8 cellular contexts compared by ENCODE assay signal in the genomic region with DNA sequence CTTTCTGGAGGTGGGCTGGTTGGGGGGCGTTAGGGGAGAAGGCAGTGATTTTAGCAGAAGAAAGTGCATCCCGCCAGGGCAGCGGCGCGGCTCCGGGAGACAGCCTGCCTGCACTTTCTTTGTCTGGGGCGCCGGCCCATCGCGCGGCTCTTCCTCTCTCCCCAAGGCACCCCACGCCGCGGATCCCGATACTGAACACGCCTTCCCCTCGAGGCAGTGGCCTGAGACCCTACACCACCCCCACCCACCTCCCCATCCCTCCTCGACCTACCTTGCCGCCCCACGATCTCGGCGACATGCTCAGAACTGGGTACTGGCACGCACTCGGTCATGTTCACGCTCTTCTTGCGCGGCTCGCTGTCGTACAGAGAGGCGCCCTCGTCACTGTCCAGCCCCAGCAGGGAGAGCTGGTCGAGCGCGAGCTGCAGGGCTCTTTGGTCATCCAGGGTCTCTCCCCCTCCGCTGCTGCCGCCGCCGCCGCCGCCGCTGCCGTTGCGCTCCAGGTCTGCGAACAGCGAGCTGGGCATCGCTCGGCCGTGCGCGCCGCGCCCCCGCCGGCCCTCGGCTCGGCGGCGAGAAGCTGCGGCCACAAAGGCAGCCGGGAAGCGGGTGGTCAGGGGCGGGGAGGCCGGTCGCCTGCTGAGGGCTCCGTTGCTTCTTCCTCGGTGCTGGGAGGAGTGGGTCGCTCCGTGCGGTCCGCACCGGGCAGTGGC. TPM values are rescaled to one million over a fixed set of nuclear protein-coding genes. Genes with fewer than 3 reads are reported as not detected.
DNase-seq lines count a peak whose midpoint lies in the region; ATAC-seq and TF ChIP-seq lines count a peak whose summit lies in the region.

No MANE protein-coding gene starts in this region.

- no peak for TF ChIP-seq CTCF in breast epithelium (IDR thresholded peaks at IDR 0.05)

- DNase-seq in SIG-M5 treated with dmso at 0.1 percent for 504 hours (lab: John Stamatoyannopoulos, UW; ENCODE audit: unreplicated experiment) (peak; percentile 43), SIG-M5 (lab: John Stamatoyannopoulos, UW) (no peak), SJSA1 (ENCODE audit: low read depth in 1 of 2, low spot score in 2 of 2) (peak; percentile 58 to 80), breast epithelium (ENCODE audit: low spot score in 2 of 2) (no peak), inferior parietal cortex (ENCODE audit: extremely low spot score) (peak; percentile 47), DMS153 (lab: John Stamatoyannopoulos, UW) (no peak)

- H3K9me3 ChIP-seq in SJSA1 (replicated peaks) (peaks cover 5% of the 10 kb centered on the region; the same call in 1 of the 2 replicates), breast epithelium (no peaks in the 10 kb centered on the region), skeletal muscle tissue (ENCODE audit: control insufficient read depth in 3 of 3, low read length in 3 of 3) (no peaks in the 10 kb centered on the region)

- peaks cover 47% of the 10 kb centered on the region for H3K36me3 ChIP-seq in SJSA1
- no peaks in the 10 kb centered on the region for H3K36me3 ChIP-seq in breast epithelium
- peaks cover 0 to 2% (median 0%) of the 10 kb centered on the region in 3 donors for H3K36me3 ChIP-seq in skeletal muscle tissue (ENCODE audit: control insufficient read depth in 3 of 3, insufficient read depth in 3 of 3, low read length in 3 of 3)

- no peak for TF ChIP-seq POLR2A in breast epithelium (IDR thresholded peaks at IDR 0.05)

- H3K27ac ChIP-seq in SJSA1 (peak overlapping the region; percentile 72), breast epithelium (peak overlapping the region; percentile 85 to 91), skeletal muscle tissue (ENCODE audit: low read depth, low read length) (peak overlapping the region; percentile 75)

- peak; percentile 4 for ATAC-seq in HG02970 (IDR thresholded peaks at IDR 0.05; ENCODE audit: low FRiP score, unreplicated experiment)

- H3K9ac ChIP-seq in skeletal muscle tissue (ENCODE audit: low read depth in 1 of 3, low read length in 3 of 3) = peak overlapping the region; percentile 61 to 74 (median 62)

- H3K4me1 ChIP-seq in SJSA1 (replicated peaks) (peaks cover 29% of the 10 kb centered on the region), breast epithelium (no peaks in the 10 kb centered on the region), skeletal muscle tissue (ENCODE audit: control insufficient read depth in 3 of 3, insufficient read depth in 3 of 3, low read length in 3 of 3) (peaks cover 20 to 26% (median 25%) of the 10 kb centered on the region in 3 donors)

- H3K4me3 ChIP-seq in SJSA1 (peak overlapping the region; percentile 98), breast epithelium (peak overlapping the region; percentile 73 to 88 (median 78)), skeletal muscle tissue (ENCODE audit: low read length in 3 of 3) (peak overlapping the region; percentile 74 to 87 (median 82))

- intact Hi-C loops in breast epithelium (cut with DNase I; ENCODE audit: low total_unique reads) = no loop called here

- H3K27me3 ChIP-seq in SJSA1 (replicated peaks) = no peaks in the 10 kb centered on the region
- no peaks in the 10 kb centered on the region for H3K27me3 ChIP-seq in breast epithelium
- peaks cover 0 to 8% (median 4%) of the 10 kb centered on the region in 3 donors for H3K27me3 ChIP-seq in skeletal muscle tissue (ENCODE audit: control insufficient read depth in 3 of 3, insufficient read depth in 3 of 3, low read length in 3 of 3)

RNA-seq across cellular contexts. Expression of gene MEX3B, which starts 0.5 kb away (rescaled TPM):
- total RNA-seq in SJSA1 (2014; rRNA removed; shearing (Covaris generic)) = 18.4 and 20.4 TPM in 2 replicates
- 1 to 10 TPM in 2 of 3 donors, under 1 TPM in 1; 0.98 to 2.3 (median 2.2) TPM for total RNA-seq in breast epithelium
- total RNA-seq in skeletal muscle tissue = 11.0 TPM

Comparison
In these comparisons a context has a peak if more than half of its experiments do, and no peak if none do; other contexts are left out.
1. DNase-seq: peak in SIG-M5 treated with dmso at 0.1 percent for 504 hours (single experiment), SJSA1 (2 of 2) and inferior parietal cortex (single experiment); none in SIG-M5 (single experiment), breast epithelium (0 of 2) and DMS153 (single experiment).
2. Peak in every context shown above with its lines, with median percentiles within 50 percentile points of each other: H3K27ac ChIP-seq and H3K4me3 ChIP-seq.